ENCODE assay signal across 7 cellular contexts in genomic region chr2:29238497-29238896, GRCh38.
DNase-seq lines count a peak whose midpoint lies in the region; ATAC-seq and TF ChIP-seq lines count a peak whose summit lies in the region.

No MANE protein-coding gene starts in this region.

- H3K4me3 ChIP-seq in DND-41 (ENCODE audit: low read depth in 1 of 2, low read length in 2 of 2) (no peak overlapping the region), lower leg skin (ENCODE audit: low read depth, poor library complexity, severe bottlenecking) (no peak overlapping the region)

- peak; percentile 64; the same call in 2 of the 3 replicates for ATAC-seq in DND-41 (ENCODE audit: insufficient read depth, low read depth)
- ATAC-seq in left lobe of liver = peak; percentile 93

- intact Hi-C loops in lower leg skin (cut with DNase I; ENCODE audit: low total_unique reads) = no loop called here

- H4K20me1 ChIP-seq in DND-41 (ENCODE audit: insufficient read depth, low read length) = peaks cover 5% of the 10 kb centered on the region; the same call in 1 of the 2 replicates

- no peak overlapping the region for H3K9ac ChIP-seq in DND-41 (ENCODE audit: low read depth, low read length)

- no peak for TF ChIP-seq POLR2A in lower leg skin (IDR thresholded peaks at IDR 0.05)

- H3K4me2 ChIP-seq in DND-41 (ENCODE audit: insufficient read depth, low read length) = no peak overlapping the region

- H3K36me3 ChIP-seq in DND-41 (ENCODE audit: insufficient read depth, low read length) = no peaks in the 10 kb centered on the region

- DNase-seq in DND-41 = peak; percentile 19
- peak; percentile 42 for DNase-seq in HCEC 1CT
- peak; percentile 33 for DNase-seq in UCSD-AML1 (lab: John Stamatoyannopoulos, UW; ENCODE audit: unreplicated experiment)
- DNase-seq in left lobe of liver (ENCODE audit: low spot score) = no peak
- no peak for DNase-seq in lower leg skin (ENCODE audit: low spot score in 2 of 2)
- DNase-seq in effector CD4-positive, alpha-beta T cell = no peak
- no peak for DNase-seq in pons (ENCODE audit: low spot score)

- H3K9me3 ChIP-seq in DND-41 (ENCODE audit: insufficient read depth, low read length, severe bottlenecking) = no peaks in the 10 kb centered on the region

- H3K79me2 ChIP-seq in DND-41 (ENCODE audit: insufficient read depth, low read length) = no peaks in the 10 kb centered on the region

- WGBS in lower leg skin, 2 donors = 65 to 70% methylated on average over 7 of the region's 7 CpGs

- H3K4me1 ChIP-seq in DND-41 (ENCODE audit: insufficient read depth, low read length) = no peaks in the 10 kb centered on the region

- H3K27me3 ChIP-seq in DND-41 (ENCODE audit: insufficient read depth, low read length, poor library complexity) = peaks cover 9% of the 10 kb centered on the region

- H2AFZ ChIP-seq in DND-41 (ENCODE audit: low read depth, low read length) = no peak overlapping the region

- H3K27ac ChIP-seq in DND-41 (ENCODE audit: low read length) = no peak overlapping the region

- TF ChIP-seq CTCF in DND-41 (IDR thresholded peaks at IDR 0.05; ENCODE audit: borderline replicate concordance, extremely low read depth, low read length, poor library complexity, severe bottlenecking) (peak; percentile 67), lower leg skin (IDR thresholded peaks at IDR 0.05) (no peak)

Comparison
In these comparisons a context has a peak if more than half of its experiments do, and no peak if none do; other contexts are left out.
1. DNase-seq: peak in DND-41 (single experiment), HCEC 1CT (single experiment) and UCSD-AML1 (single experiment); none in left lobe of liver (single experiment), lower leg skin (0 of 2), effector CD4-positive, alpha-beta T cell (single experiment) and pons (single experiment).